Comparison of ENCODE assay signal across 17 cellular contexts in the genomic region with DNA sequence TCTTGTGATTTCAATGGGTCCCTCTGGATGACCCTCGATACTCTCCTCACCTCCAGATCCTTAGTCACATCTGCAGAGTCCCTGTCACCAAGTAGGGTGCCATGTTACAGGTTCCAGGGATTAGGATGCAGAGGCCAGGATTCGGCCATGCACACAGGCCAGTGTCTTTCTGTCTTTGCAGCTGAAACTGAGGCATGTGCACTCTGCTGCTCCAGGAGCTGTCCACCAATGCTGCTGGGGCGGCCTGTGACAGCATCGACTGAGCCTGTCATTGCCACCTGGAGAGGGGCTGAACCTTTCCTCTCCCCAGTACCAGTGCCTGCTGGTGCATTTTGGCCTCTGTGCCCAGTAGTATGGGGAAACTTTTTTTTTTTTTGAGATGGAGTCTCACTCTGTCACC. TPM values are rescaled to one million over a fixed set of nuclear protein-coding genes. Genes with fewer than 3 reads are reported as not detected.
A peak's percentile ranks its signal among the peaks of the same experiment; 100 is the strongest.
DNase-seq lines count a peak whose midpoint lies in the region; ATAC-seq and TF ChIP-seq lines count a peak whose summit lies in the region.
"Had no signal": no experiment of that assay in that cellular context is flagged by ENCODE, and none has a peak within 500 bp of the region (broad histone marks: within the 10 kb centered on the region; RNA-seq: fewer than 3 reads in every experiment).

No MANE protein-coding gene starts in this region.

- CTCF ChIA-PET in CD4-positive, alpha-beta memory T cell (lab: Charles Lee; ENCODE audit: partially characterized antibody) = interaction anchor here (1.0 to 8.1 kb wide), 5 partner anchors 11 to 106 kb away, joined by 3 to 92 read pairs (median 8); no protein-coding TSS in a partner anchor
- CTCF ChIA-PET in activated CD4-positive, alpha-beta T cell treated with anti-CD3 and anti-CD28 coated beads for 36 hours (lab: Charles Lee) = interaction anchor here (1.4 kb wide), 1 partner anchor 10 kb away, joined by 3 read pairs; no protein-coding TSS in a partner anchor

- H3K9me3 Mint-ChIP-seq in CD14-positive monocyte = peaks cover 0 to 5% (median 0%) of the 10 kb centered on the region in 7 donors
- peaks cover 0 to 2% (median 0%) of the 10 kb centered on the region in 8 donors for H3K9me3 Mint-ChIP-seq in CD4-positive, alpha-beta memory T cell
- no peaks in the 10 kb centered on the region for H3K9me3 Mint-ChIP-seq in activated CD4-positive, alpha-beta T cell treated with anti-CD3 and anti-CD28 coated beads for 36 hours (ENCODE audit: low read depth)
- H3K9me3 Mint-ChIP-seq: HFFc6 had no signal

- H3K9me3 ChIP-seq in OCI-LY1 (ENCODE audit: low read length) (no peaks in the 10 kb centered on the region), neuronal stem cell (replicated peaks in 1 of 2; ENCODE audit: control insufficient read depth in 2 of 2, insufficient read depth in 1 of 2, low read depth in 1 of 2, low read length in 2 of 2) (no peaks in the 10 kb centered on the region)
- no peaks in the 10 kb centered on the region for H3K9me3 ChIP-seq in CD4-positive, alpha-beta memory T cell (ENCODE audit: control insufficient read depth in 1 of 2, low read length in 2 of 2)
- H3K9me3 ChIP-seq: HAP-1 had no signal

- TF ChIP-seq CTCF in CD14-positive monocyte (IDR thresholded peaks at IDR 0.05) = no peak
- TF ChIP-seq CTCF in OCI-LY1 (IDR thresholded peaks at IDR 0.05; ENCODE audit: low read length) = no peak

- no peak overlapping the region for H2AFZ ChIP-seq in OCI-LY1 (ENCODE audit: low read length)
- H2AFZ ChIP-seq in neuronal stem cell (ENCODE audit: low read length) = no peak overlapping the region

- H2BK5ac ChIP-seq in neuronal stem cell (ENCODE audit: low read length) = no peak overlapping the region

- no peak overlapping the region for H4K8ac ChIP-seq in neuronal stem cell (ENCODE audit: low read depth, low read length)

- peaks cover 2 to 16% (median 7%) of the 10 kb centered on the region in 3 donors for H3K27me3 Mint-ChIP-seq in CD14-positive monocyte (ENCODE audit: low read depth in 3 of 3)
- H3K27me3 Mint-ChIP-seq in CD4-positive, alpha-beta memory T cell = no peaks in the 10 kb centered on the region
- no peaks in the 10 kb centered on the region for H3K27me3 Mint-ChIP-seq in activated CD4-positive, alpha-beta T cell treated with anti-CD3 and anti-CD28 coated beads for 36 hours

- H3K4me1 ChIP-seq in OCI-LY1 (ENCODE audit: insufficient read depth, low read length, severe bottlenecking) = peaks cover 73% of the 10 kb centered on the region
- H3K4me1 ChIP-seq in neuronal stem cell (ENCODE audit: control insufficient read depth in 2 of 2, insufficient read depth in 1 of 2, low read depth in 1 of 2, low read length in 2 of 2) = peaks cover 10% of the 10 kb centered on the region in 2 donors
- H3K4me1 ChIP-seq in CD4-positive, alpha-beta memory T cell (ENCODE audit: insufficient read depth, low read length) = peaks cover 36% of the 10 kb centered on the region

- H3K27ac ChIP-seq in OCI-LY1 (ENCODE audit: low read depth, low read length, poor library complexity, severe bottlenecking) (peak overlapping the region; percentile 99), neuronal stem cell (replicated peaks; ENCODE audit: low read length) (no peak overlapping the region)
- no peak overlapping the region for H3K27ac ChIP-seq in CD4-positive, alpha-beta memory T cell (ENCODE audit: low read depth, low read length)
- H3K27ac ChIP-seq: 22Rv1 had no signal

- peaks cover 12 to 24% of the 10 kb centered on the region in 2 donors for H3K36me3 Mint-ChIP-seq in CD14-positive monocyte
- H3K36me3 Mint-ChIP-seq in CD4-positive, alpha-beta memory T cell = peaks cover 3 to 8% of the 10 kb centered on the region in 2 donors
- peaks cover 2% of the 10 kb centered on the region for H3K36me3 Mint-ChIP-seq in activated CD4-positive, alpha-beta T cell treated with anti-CD3 and anti-CD28 coated beads for 36 hours (ENCODE audit: low read depth)

- no CpG with 5 or more reads among the region's 4 CpGs for WGBS in neuronal stem cell (ENCODE audit: extremely low coverage in 2 of 2, insufficient read length in 2 of 2, insufficient replicate concordance in 1 of 2), 2 donors

- H3K27me3 ChIP-seq in OCI-LY1 (ENCODE audit: insufficient read depth, low read length) (no peaks in the 10 kb centered on the region), neuronal stem cell (ENCODE audit: control insufficient read depth in 3 of 3, insufficient read depth in 3 of 3, low read depth in 1 of 3, low read length in 3 of 3) (peaks cover 0 to 16% (median 6%) of the 10 kb centered on the region in 3 experiments)
- no peaks in the 10 kb centered on the region for H3K27me3 ChIP-seq in CD4-positive, alpha-beta memory T cell (ENCODE audit: insufficient read depth, low read length)

- peaks cover 32% of the 10 kb centered on the region for H3K4me1 Mint-ChIP-seq in CD14-positive monocyte
- H3K4me1 Mint-ChIP-seq in CD4-positive, alpha-beta memory T cell = peaks cover 16 to 41% (median 28%) of the 10 kb centered on the region in 4 donors
- peaks cover 24% of the 10 kb centered on the region for H3K4me1 Mint-ChIP-seq in activated CD4-positive, alpha-beta T cell treated with anti-CD3 and anti-CD28 coated beads for 36 hours

- H2AK5ac ChIP-seq in neuronal stem cell (ENCODE audit: low read depth, low read length) = no peak overlapping the region

- H3K4me3 ChIP-seq in OCI-LY1 (ENCODE audit: low read depth, low read length, poor library complexity, severe bottlenecking) (no peak overlapping the region), neuronal stem cell (ENCODE audit: low read length in 2 of 2) (no peak overlapping the region)
- H3K4me3 ChIP-seq in CD4-positive, alpha-beta memory T cell (ENCODE audit: low read length in 2 of 2) = no peak overlapping the region
- H3K4me3 ChIP-seq: HAP-1 had no signal

- H3K14ac ChIP-seq in neuronal stem cell (ENCODE audit: low read length) = no peak overlapping the region

- POLR2A ChIA-PET in CD4-positive, alpha-beta memory T cell (lab: Charles Lee; ENCODE audit: partially characterized antibody) = interaction anchor here (9.6 kb wide), 1 partner anchor 13 kb away, joined by 150 read pairs; no protein-coding TSS in a partner anchor
- POLR2A ChIA-PET in activated CD4-positive, alpha-beta T cell treated with anti-CD3 and anti-CD28 coated beads for 36 hours (lab: Charles Lee) = interaction anchor here (1.5 kb wide), 1 partner anchor 12 kb away, joined by 3 read pairs; no protein-coding TSS in a partner anchor

- H3K9ac ChIP-seq in OCI-LY1 (ENCODE audit: low read length) (no peak overlapping the region), neuronal stem cell (ENCODE audit: low read depth, low read length, poor library complexity) (no peak overlapping the region)

- no peaks in the 10 kb centered on the region for H3K9me2 ChIP-seq in OCI-LY1 (ENCODE audit: low read depth, low read length)

- no peak overlapping the region for H3K4me3 Mint-ChIP-seq in CD14-positive monocyte
- peak overlapping the region in 1 of 8 donors; percentile 15 for H3K4me3 Mint-ChIP-seq in CD4-positive, alpha-beta memory T cell
- no peak overlapping the region for H3K4me3 Mint-ChIP-seq in activated CD4-positive, alpha-beta T cell treated with anti-CD3 and anti-CD28 coated beads for 36 hours
- H3K4me3 Mint-ChIP-seq: HFFc6 had no signal

- no peak overlapping the region for H3K4ac ChIP-seq in neuronal stem cell (ENCODE audit: low read length)

- H4K91ac ChIP-seq in neuronal stem cell (ENCODE audit: low read depth, low read length, poor library complexity) = no peak overlapping the region

- H3K4me2 ChIP-seq in OCI-LY1 (ENCODE audit: low read length) (no peak overlapping the region), neuronal stem cell (ENCODE audit: insufficient read depth, low read length, poor library complexity, severe bottlenecking) (no peak overlapping the region)

- peak overlapping the region; percentile 52 for H3K23ac ChIP-seq in neuronal stem cell (ENCODE audit: low read depth, low read length, poor library complexity)

- H3K27ac Mint-ChIP-seq in CD14-positive monocyte = no peak overlapping the region
- peak overlapping the region in 1 of 7 donors; percentile 18 for H3K27ac Mint-ChIP-seq in CD4-positive, alpha-beta memory T cell
- no peak overlapping the region for H3K27ac Mint-ChIP-seq in activated CD4-positive, alpha-beta T cell treated with anti-CD3 and anti-CD28 coated beads for 36 hours
- H3K27ac Mint-ChIP-seq: HFFc6 had no signal

- H2BK120ac ChIP-seq in neuronal stem cell (ENCODE audit: low read depth, low read length) = no peak overlapping the region

- H3K18ac ChIP-seq in neuronal stem cell (ENCODE audit: low read length) = no peak overlapping the region

- DNase-seq in activated CD8-positive, alpha-beta memory T cell treated with anti-CD3 and anti-CD28 coated beads for 24 hours = peak; percentile 42
- no peak for DNase-seq in activated CD8-positive, alpha-beta memory T cell treated with anti-CD3 and anti-CD28 coated beads, Interleukin-2, amount 50 U/mL, for 4 hours
- peak; percentile 11 for DNase-seq in CD14-positive monocyte (ENCODE audit: low spot score)
- no peak for DNase-seq in neuronal stem cell (ENCODE audit: low spot score)
- DNase-seq in CD4-positive, alpha-beta memory T cell = no peak
- no peak for DNase-seq in activated CD4-positive, alpha-beta T cell treated with anti-CD3 and anti-CD28 coated beads for 36 hours
- DNase-seq: DMS79 treated with DMSO at 0.1 percent for 48 hours, EL, GOT3, HFFc6 had no signal

- intact Hi-C loops in CD14-positive monocyte (cut with micrococcal nuclease) = loop anchor here in 1 of 2 donors (5.0 to 10.0 kb wide), 2 partner anchors 66 to 208 kb away; no protein-coding TSS in a partner anchor
- intact Hi-C loops in CD4-positive, alpha-beta memory T cell (cut with micrococcal nuclease) = no loop called here
- intact Hi-C loops in activated CD4-positive, alpha-beta T cell treated with anti-CD3 and anti-CD28 coated beads for 36 hours (cut with DNase I, micrococcal nuclease) = no loop called here

- H3K79me2 ChIP-seq in OCI-LY1 (ENCODE audit: insufficient read depth, low read length) = no peaks in the 10 kb centered on the region

- no peak overlapping the region for H2BK15ac ChIP-seq in neuronal stem cell (ENCODE audit: low read length)

- ATAC-seq in GM21723 (IDR thresholded peaks at IDR 0.05; ENCODE audit: unreplicated experiment) = no peak
- no peak for ATAC-seq in activated CD4-positive, alpha-beta T cell treated with anti-CD3 and anti-CD28 coated beads for 36 hours

- no peaks in the 10 kb centered on the region for H4K20me1 ChIP-seq in OCI-LY1 (ENCODE audit: insufficient read depth, low read length)

- no peak overlapping the region for H2BK12ac ChIP-seq in neuronal stem cell (ENCODE audit: low read length)

- H3F3A ChIP-seq in OCI-LY1 (ENCODE audit: insufficient read depth, low read length) = peaks cover 9% of the 10 kb centered on the region; the same call in 1 of the 2 replicates

- H3K36me3 ChIP-seq in OCI-LY1 (ENCODE audit: insufficient read depth, low read length) = no peaks in the 10 kb centered on the region
- peaks cover 3% of the 10 kb centered on the region in 2 donors for H3K36me3 ChIP-seq in neuronal stem cell (replicated peaks in 1 of 2; ENCODE audit: control insufficient read depth in 2 of 2, insufficient read depth in 2 of 2, low read length in 2 of 2)
- H3K36me3 ChIP-seq in CD4-positive, alpha-beta memory T cell (ENCODE audit: insufficient read depth, low read length) = peaks cover 5% of the 10 kb centered on the region
- H3K36me3 ChIP-seq: HAP-1 had no signal

- H3K79me1 ChIP-seq in neuronal stem cell (ENCODE audit: low read depth, low read length) = no peaks in the 10 kb centered on the region

RNA-seq across cellular contexts. Expression of a gene that starts 4.4 kb away (rescaled TPM):
- polyA plus RNA-seq in CD14-positive monocyte = 10 to 100 TPM in 1 of 2 donors, 1 to 10 TPM in 1; 7.5 to 17.8 TPM
- 38.4 TPM for polyA plus RNA-seq in neuronal stem cell (2013, experiment 1 of 2)
- 40.3 TPM for polyA plus RNA-seq in neuronal stem cell (2013, experiment 2 of 2)
- 10 to 100 TPM; 76.0 to 79.6 TPM for total RNA-seq in CD4-positive, alpha-beta memory T cell
- polyA plus RNA-seq in CD4-positive, alpha-beta memory T cell = 10 to 100 TPM; 33.1 to 97.8 TPM
- total RNA-seq in activated CD4-positive, alpha-beta T cell treated with anti-CD3 and anti-CD28 coated beads for 36 hours = 100 to 1,000 TPM in 1 of 2 experiments, 10 to 100 TPM in 1; 96.5 to 101 TPM

RNA-seq across cellular contexts. Expression of a gene that starts 35.7 kb away (rescaled TPM):
- polyA plus RNA-seq in CD14-positive monocyte = 10 to 100 TPM; 15.8 to 21.7 TPM
- polyA plus RNA-seq in neuronal stem cell (2013, experiment 1 of 2) = 21.8 TPM
- polyA plus RNA-seq in neuronal stem cell (2013, experiment 2 of 2) = 21.8 TPM
- total RNA-seq in CD4-positive, alpha-beta memory T cell = 10 to 100 TPM; 30.9 to 33.8 TPM
- polyA plus RNA-seq in CD4-positive, alpha-beta memory T cell = 10 to 100 TPM; 31.7 to 43.9 TPM
- 10 to 100 TPM; 42.7 to 48.9 TPM for total RNA-seq in activated CD4-positive, alpha-beta T cell treated with anti-CD3 and anti-CD28 coated beads for 36 hours

RNA-seq across cellular contexts. Expression of a gene that starts 57.2 kb away (rescaled TPM):
- polyA plus RNA-seq in CD14-positive monocyte = not detected
- polyA plus RNA-seq in neuronal stem cell (2013, experiment 1 of 2) = not detected
- polyA plus RNA-seq in neuronal stem cell (2013, experiment 2 of 2) = not detected
- not detected for total RNA-seq in CD4-positive, alpha-beta memory T cell
- polyA plus RNA-seq in CD4-positive, alpha-beta memory T cell = not detected
- not detected for total RNA-seq in activated CD4-positive, alpha-beta T cell treated with anti-CD3 and anti-CD28 coated beads for 36 hours
- total RNA-seq: A673, HFFc6, HT1080 had no signal
- polyA plus RNA-seq: BJ had no signal

Comparison
In these comparisons a context has a peak if more than half of its experiments do, and no peak if none do; other contexts are left out.
1. DNase-seq: peak in activated CD8-positive, alpha-beta memory T cell treated with anti-CD3 and anti-CD28 coated beads for 24 hours (single experiment) and CD14-positive monocyte (single experiment); none in activated CD8-positive, alpha-beta memory T cell treated with anti-CD3 and anti-CD28 coated beads, Interleukin-2, amount 50 U/mL, for 4 hours (single experiment), neuronal stem cell (single experiment), CD4-positive, alpha-beta memory T cell (0 of 5) and activated CD4-positive, alpha-beta T cell treated with anti-CD3 and anti-CD28 coated beads for 36 hours (single experiment).